15 cellular contexts compared by ENCODE assay signal in genomic region chrX:118523920-118524319, GRCh38. TPM values are rescaled to one million over a fixed set of nuclear protein-coding genes. Genes with fewer than 3 reads are reported as not detected.
DNase-seq lines count a peak whose midpoint lies in the region; ATAC-seq and TF ChIP-seq lines count a peak whose summit lies in the region.
"Had no signal": no experiment of that assay in that cellular context is flagged by ENCODE, and none has a peak within 500 bp of the region (broad histone marks: within the 10 kb centered on the region; RNA-seq: fewer than 3 reads in every experiment).

No MANE protein-coding gene starts in this region.

- peak; percentile 46 for ATAC-seq in GM21515 (IDR thresholded peaks at IDR 0.05; ENCODE audit: unreplicated experiment)
- peak; percentile 43 for ATAC-seq in activated CD4-positive, alpha-beta T cell treated with anti-CD3 and anti-CD28 coated beads for 36 hours
- no peak for ATAC-seq in Right ventricle myocardium superior (ENCODE audit: poor library complexity)
- ATAC-seq in GM19023 (IDR thresholded peaks at IDR 0.05; ENCODE audit: unreplicated experiment): no peak
- ATAC-seq: left lobe of liver had no signal

- POLR2A ChIA-PET in activated CD4-positive, alpha-beta T cell treated with anti-CD3 and anti-CD28 coated beads for 36 hours (lab: Charles Lee): no interaction called here

- H3K27me3 ChIP-seq in uterus: no peaks in the 10 kb centered on the region
- H3K27me3 ChIP-seq: testis had no signal

- no peak for TF ChIP-seq POLR2A in uterus (IDR thresholded peaks at IDR 0.05)

- no peaks in the 10 kb centered on the region for H3K4me1 ChIP-seq in uterus
- H3K4me1 ChIP-seq: testis had no signal

- DNase-seq in activated CD4-positive, alpha-beta T cell treated with anti-CD3 and anti-CD28 coated beads for 36 hours: peak; percentile 50
- peak; percentile 22 for DNase-seq in activated naive CD8-positive, alpha-beta T cell treated with anti-CD3 and anti-CD28 coated beads for 36 hours
- peak; percentile 4 for DNase-seq in stimulated activated CD8-positive, alpha-beta memory T cell treated with anti-CD3 and anti-CD28 coated beads, Interleukin-15, amount 100 ng/mL, for 1 hour (ENCODE audit: low read depth)
- no peak for DNase-seq in Right ventricle myocardium superior
- no peak for DNase-seq in uterus
- DNase-seq in NCI-H2196 (lab: John Stamatoyannopoulos, UW; ENCODE audit: unreplicated experiment): no peak
- DNase-seq: amniotic stem cell; effector CD8-positive, alpha-beta T cell; HFFc6; NCI-H2081 treated with DMSO at 0.1 percent for 48 hours; occipital lobe; testis had no signal

- H3K27ac ChIP-seq in uterus: no peak overlapping the region
- H3K27ac ChIP-seq: testis had no signal

- no peaks in the 10 kb centered on the region for H3K27me3 Mint-ChIP-seq in activated CD4-positive, alpha-beta T cell treated with anti-CD3 and anti-CD28 coated beads for 36 hours
- no peaks in the 10 kb centered on the region for H3K27me3 Mint-ChIP-seq in activated naive CD8-positive, alpha-beta T cell treated with anti-CD3 and anti-CD28 coated beads for 36 hours

- H3K9me3 Mint-ChIP-seq in activated CD4-positive, alpha-beta T cell treated with anti-CD3 and anti-CD28 coated beads for 36 hours (ENCODE audit: low read depth): no peaks in the 10 kb centered on the region
- peaks cover 3% of the 10 kb centered on the region for H3K9me3 Mint-ChIP-seq in activated naive CD8-positive, alpha-beta T cell treated with anti-CD3 and anti-CD28 coated beads for 36 hours
- H3K9me3 Mint-ChIP-seq: HFFc6 had no signal

- peak overlapping the region; percentile 83 for H3K27ac Mint-ChIP-seq in activated CD4-positive, alpha-beta T cell treated with anti-CD3 and anti-CD28 coated beads for 36 hours
- H3K27ac Mint-ChIP-seq in activated naive CD8-positive, alpha-beta T cell treated with anti-CD3 and anti-CD28 coated beads for 36 hours: peak overlapping the region; percentile 85
- H3K27ac Mint-ChIP-seq: HFFc6 had no signal

- TF ChIP-seq CTCF in uterus (IDR thresholded peaks at IDR 0.05): no peak

- H3K36me3 Mint-ChIP-seq in activated CD4-positive, alpha-beta T cell treated with anti-CD3 and anti-CD28 coated beads for 36 hours (ENCODE audit: low read depth): peaks cover 3% of the 10 kb centered on the region
- H3K36me3 Mint-ChIP-seq in activated naive CD8-positive, alpha-beta T cell treated with anti-CD3 and anti-CD28 coated beads for 36 hours: peaks cover 23% of the 10 kb centered on the region

- H3K4me1 Mint-ChIP-seq in activated CD4-positive, alpha-beta T cell treated with anti-CD3 and anti-CD28 coated beads for 36 hours: peaks cover 85% of the 10 kb centered on the region
- peaks cover 74% of the 10 kb centered on the region for H3K4me1 Mint-ChIP-seq in activated naive CD8-positive, alpha-beta T cell treated with anti-CD3 and anti-CD28 coated beads for 36 hours

- intact Hi-C loops in activated CD4-positive, alpha-beta T cell treated with anti-CD3 and anti-CD28 coated beads for 36 hours (cut with DNase I, micrococcal nuclease): no loop called here
- intact Hi-C loops in Right ventricle myocardium superior (cut with DNase I) (no loop called here), uterus (cut with DNase I; ENCODE audit: low total_unique reads) (no loop called here)

- no peaks in the 10 kb centered on the region for H3K36me3 ChIP-seq in uterus

- H3K9me3 ChIP-seq in uterus: no peaks in the 10 kb centered on the region
- H3K9me3 ChIP-seq: testis had no signal

- CTCF ChIA-PET in activated CD4-positive, alpha-beta T cell treated with anti-CD3 and anti-CD28 coated beads for 36 hours (lab: Charles Lee): no interaction called here

- H3K4me3 ChIP-seq in uterus: no peak overlapping the region
- H3K4me3 ChIP-seq: testis had no signal

- H3K4me3 Mint-ChIP-seq in activated CD4-positive, alpha-beta T cell treated with anti-CD3 and anti-CD28 coated beads for 36 hours: peak overlapping the region; percentile 35
- H3K4me3 Mint-ChIP-seq in activated naive CD8-positive, alpha-beta T cell treated with anti-CD3 and anti-CD28 coated beads for 36 hours: peak overlapping the region; percentile 52
- H3K4me3 Mint-ChIP-seq: HFFc6 had no signal

RNA-seq across cellular contexts. Expression of gene DOCK11, which starts 28.3 kb away (rescaled TPM):
- 10 to 100 TPM; 37.2 to 47.3 TPM for total RNA-seq in activated CD4-positive, alpha-beta T cell treated with anti-CD3 and anti-CD28 coated beads for 36 hours
- 10 to 100 TPM; 44.7 to 47.3 TPM for total RNA-seq in activated naive CD8-positive, alpha-beta T cell treated with anti-CD3 and anti-CD28 coated beads for 36 hours
- total RNA-seq in Right ventricle myocardium superior (4.2 TPM), uterus (10 to 100 TPM; 13.1 to 33.1 (median 25.4) TPM)

Comparison
In these comparisons a context has a peak if more than half of its experiments do, and no peak if none do; other contexts are left out.
1. ATAC-seq: peak in GM21515 (single experiment) and activated CD4-positive, alpha-beta T cell treated with anti-CD3 and anti-CD28 coated beads for 36 hours (single experiment); none in Right ventricle myocardium superior (single experiment) and GM19023 (single experiment).
2. DNase-seq: peak in activated CD4-positive, alpha-beta T cell treated with anti-CD3 and anti-CD28 coated beads for 36 hours (single experiment), activated naive CD8-positive, alpha-beta T cell treated with anti-CD3 and anti-CD28 coated beads for 36 hours (single experiment) and stimulated activated CD8-positive, alpha-beta memory T cell treated with anti-CD3 and anti-CD28 coated beads, Interleukin-15, amount 100 ng/mL, for 1 hour (single experiment); none in Right ventricle myocardium superior (single experiment), uterus (0 of 2) and NCI-H2196 (single experiment).